In the genomic region with DNA sequence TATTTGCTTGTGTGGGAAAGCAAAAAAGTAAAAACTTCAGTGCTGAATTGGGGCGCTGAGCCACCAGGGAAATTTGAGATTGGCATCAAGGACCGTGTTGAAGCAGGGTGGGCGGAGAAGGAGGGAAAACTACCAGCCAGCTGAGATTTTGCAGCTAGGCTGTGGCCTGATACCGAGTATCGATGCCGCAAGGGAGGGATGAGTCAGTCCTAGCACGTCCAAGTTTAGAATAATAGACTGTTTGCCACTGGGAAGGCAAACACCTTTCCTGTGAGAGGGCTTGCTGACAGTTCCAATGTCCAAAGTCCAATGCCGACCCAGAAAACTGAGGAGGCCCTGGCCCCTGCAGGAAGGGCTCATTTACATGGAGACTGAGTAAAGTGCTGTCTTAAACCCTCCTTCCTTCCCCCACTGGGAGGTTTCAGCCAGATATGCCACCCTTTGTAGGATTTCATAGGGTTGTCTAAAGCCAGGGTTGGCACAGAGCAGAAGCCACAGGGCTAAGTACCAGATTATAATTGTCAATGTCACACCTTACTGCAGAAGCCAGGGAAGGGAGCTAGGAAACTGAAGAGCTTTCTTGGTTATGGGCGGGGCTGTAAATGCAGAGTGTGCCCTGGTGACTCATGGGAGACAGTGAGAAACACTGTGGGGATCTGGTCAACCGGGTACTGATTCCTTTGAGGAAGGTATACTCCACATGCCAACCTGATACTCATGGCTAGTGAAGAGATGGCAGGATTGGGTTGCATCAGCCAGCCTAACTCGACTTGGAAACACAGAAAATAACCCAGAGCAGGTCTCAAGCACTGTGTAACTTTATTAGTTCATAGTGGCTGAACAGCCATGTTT, we compare ENCODE assay signal across 8 cellular contexts. TPM values are rescaled to one million over a fixed set of nuclear protein-coding genes. Genes with fewer than 3 reads are reported as not detected.
A peak's percentile ranks its signal among the peaks of the same experiment; 100 is the strongest.
DNase-seq lines count a peak whose midpoint lies in the region; ATAC-seq and TF ChIP-seq lines count a peak whose summit lies in the region.

No MANE protein-coding gene starts in this region.

- no peaks in the 10 kb centered on the region for H3K36me3 ChIP-seq in stomach

- no peak for TF ChIP-seq CTCF in stomach (IDR thresholded peaks at IDR 0.05)

- ATAC-seq in HG03565 (IDR thresholded peaks at IDR 0.05; ENCODE audit: unreplicated experiment) (no peak), HG02870 (IDR thresholded peaks at IDR 0.05; ENCODE audit: unreplicated experiment) (no peak)

- no peak overlapping the region for H3K4me3 Mint-ChIP-seq in activated T-helper 1 cell treated with anti-CD3 and anti-CD28 coated beads, Interleukin-12 subunit alpha, Interleukin-12 subunit beta, Interleukin-2, Interleukin-4 antibody, amounts not matched to agents 30 ng/mL and 10 ng/mL and 1 ng/mL, durations not matched to agents 14 hours and 24 hours and 36 hours

- H3K4me1 Mint-ChIP-seq in activated T-helper 1 cell treated with anti-CD3 and anti-CD28 coated beads, Interleukin-12 subunit alpha, Interleukin-12 subunit beta, Interleukin-2, Interleukin-4 antibody, amounts not matched to agents 30 ng/mL and 10 ng/mL and 1 ng/mL, durations not matched to agents 14 hours and 24 hours and 36 hours (ENCODE audit: low read depth) = no peaks in the 10 kb centered on the region

- no peak overlapping the region for H3K27ac Mint-ChIP-seq in activated T-helper 1 cell treated with anti-CD3 and anti-CD28 coated beads, Interleukin-12 subunit alpha, Interleukin-12 subunit beta, Interleukin-2, Interleukin-4 antibody, amounts not matched to agents 30 ng/mL and 10 ng/mL and 1 ng/mL, durations not matched to agents 14 hours and 24 hours and 36 hours

- no peak for TF ChIP-seq EP300 in stomach (IDR thresholded peaks at IDR 0.05)

- TF ChIP-seq POLR2A in stomach (IDR thresholded peaks at IDR 0.05) = no peak

- intact Hi-C loops in stomach (cut with DNase I; ENCODE audit: low total_unique reads) = no loop called here
- intact Hi-C loops in activated T-helper 1 cell treated with anti-CD3 and anti-CD28 coated beads, Interleukin-12 subunit alpha, Interleukin-12 subunit beta, Interleukin-2, Interleukin-4 antibody, amounts not matched to agents 30 ng/mL and 10 ng/mL and 1 ng/mL, durations not matched to agents 14 hours and 24 hours and 36 hours (cut with micrococcal nuclease) = no loop called here

- 20 to 26% (median 23%) methylated on average over 11 of the region's 11 CpGs for WGBS in stomach, 5 donors

- no peaks in the 10 kb centered on the region for H3K27me3 ChIP-seq in stomach

- DNase-seq in EL (peak; percentile 65), MV-4-11 (lab: John Stamatoyannopoulos, UW) (peak; percentile 64), astrocyte of the hippocampus (ENCODE audit: low read depth, low spot score) (peak; percentile 72), islet precursor cell (peak; percentile 74), stomach (peak; percentile 51)
- DNase-seq in activated T-helper 1 cell treated with anti-CD3 and anti-CD28 coated beads, Interleukin-12 subunit alpha, Interleukin-12 subunit beta, Interleukin-2, Interleukin-4 antibody, amounts not matched to agents 30 ng/mL and 10 ng/mL and 1 ng/mL, durations not matched to agents 14 hours and 24 hours and 36 hours (ENCODE audit: low spot score) = no peak

- no peaks in the 10 kb centered on the region for H3K9me3 ChIP-seq in stomach

- no peaks in the 10 kb centered on the region for H3K36me3 Mint-ChIP-seq in activated T-helper 1 cell treated with anti-CD3 and anti-CD28 coated beads, Interleukin-12 subunit alpha, Interleukin-12 subunit beta, Interleukin-2, Interleukin-4 antibody, amounts not matched to agents 30 ng/mL and 10 ng/mL and 1 ng/mL, durations not matched to agents 14 hours and 24 hours and 36 hours (ENCODE audit: low read depth)

- H3K27ac ChIP-seq in stomach = peak overlapping the region; percentile 64 to 90 (median 79)

- H3K27me3 Mint-ChIP-seq in activated T-helper 1 cell treated with anti-CD3 and anti-CD28 coated beads, Interleukin-12 subunit alpha, Interleukin-12 subunit beta, Interleukin-2, Interleukin-4 antibody, amounts not matched to agents 30 ng/mL and 10 ng/mL and 1 ng/mL, durations not matched to agents 14 hours and 24 hours and 36 hours (ENCODE audit: insufficient read depth) = no peaks in the 10 kb centered on the region

- H3K9me3 Mint-ChIP-seq in activated T-helper 1 cell treated with anti-CD3 and anti-CD28 coated beads, Interleukin-12 subunit alpha, Interleukin-12 subunit beta, Interleukin-2, Interleukin-4 antibody, amounts not matched to agents 30 ng/mL and 10 ng/mL and 1 ng/mL, durations not matched to agents 14 hours and 24 hours and 36 hours = no peaks in the 10 kb centered on the region

- H3K4me1 ChIP-seq in stomach = peaks cover 9 to 28% (median 13%) of the 10 kb centered on the region in 4 donors

- H3K4me3 ChIP-seq in stomach = no peak overlapping the region

RNA-seq across cellular contexts. Expression of a gene that starts 28.4 kb away (rescaled TPM):
- 10 to 100 TPM in 3 of 5 donors, 1 to 10 TPM in 2; 2.9 to 43.7 (median 11.6) TPM for total RNA-seq in stomach
- 1 to 10 TPM; 8.5 to 9.2 (median 9.2) TPM for polyA plus RNA-seq in stomach
- total RNA-seq in activated T-helper 1 cell treated with anti-CD3 and anti-CD28 coated beads, Interleukin-12 subunit alpha, Interleukin-12 subunit beta, Interleukin-2, Interleukin-4 antibody, amounts not matched to agents 30 ng/mL and 10 ng/mL and 1 ng/mL, durations not matched to agents 14 hours and 24 hours and 36 hours = 19.3 and 22.0 TPM in 2 replicates
